ENCODE assay signal across 8 cellular contexts in genomic region chr6:75285156-75285639, GRCh38. TPM values are rescaled to one million over a fixed set of nuclear protein-coding genes. Genes with fewer than 3 reads are reported as not detected.
DNase-seq lines count a peak whose midpoint lies in the region; ATAC-seq and TF ChIP-seq lines count a peak whose summit lies in the region.

No MANE protein-coding gene starts in this region.

- no peaks in the 10 kb centered on the region for H3K9me3 Mint-ChIP-seq in activated CD8-positive, alpha-beta T cell treated with anti-CD3 and anti-CD28 coated beads for 36 hours

- H3K27ac Mint-ChIP-seq in activated CD8-positive, alpha-beta T cell treated with anti-CD3 and anti-CD28 coated beads for 36 hours: no peak overlapping the region

- peaks cover 39% of the 10 kb centered on the region for H3K4me1 Mint-ChIP-seq in activated CD8-positive, alpha-beta T cell treated with anti-CD3 and anti-CD28 coated beads for 36 hours (ENCODE audit: low read depth)

- peaks cover 7% of the 10 kb centered on the region for H3K4me1 ChIP-seq in mesodermal cell (ENCODE audit: control insufficient read depth, insufficient read depth, low read length, poor library complexity, severe bottlenecking)

- WGBS in mesodermal cell (ENCODE audit: insufficient coverage in 2 of 2), 2 experiments: 0 to 8% methylated on average over 5 of the region's 13 CpGs

- peak overlapping the region; percentile 36 for H3K27ac ChIP-seq in mesodermal cell (ENCODE audit: low read depth, low read length, severe bottlenecking)

- DNase-seq in DMS 273 (lab: John Stamatoyannopoulos, UW; ENCODE audit: unreplicated experiment): peak; percentile 48
- no peak for DNase-seq in DMS 273 treated with DMSO at 0.1 percent for 48 hours (lab: John Stamatoyannopoulos, UW)
- DNase-seq in astrocyte of the cerebellum (ENCODE audit: low read depth): no peak
- no peak for DNase-seq in NCI-H2227 (lab: John Stamatoyannopoulos, UW; ENCODE audit: unreplicated experiment)
- DNase-seq in activated CD8-positive, alpha-beta T cell treated with anti-CD3 and anti-CD28 coated beads for 36 hours: no peak
- DNase-seq in SKM-1 treated with dmso at 0.1 percent for 144 hours (lab: John Stamatoyannopoulos, UW; ENCODE audit: unreplicated experiment): no peak

- no peak for TF ChIP-seq CTCF in astrocyte of the cerebellum (IDR thresholded peaks at IDR 0.05; ENCODE audit: low read depth, low read length, missing control alignments)
- TF ChIP-seq CTCF in activated CD8-positive, alpha-beta T cell treated with anti-CD3 and anti-CD28 coated beads for 36 hours (IDR thresholded peaks at IDR 0.05): no peak

- CTCF ChIA-PET in activated CD8-positive, alpha-beta T cell treated with anti-CD3 and anti-CD28 coated beads for 36 hours (lab: Charles Lee): interaction anchor here (0.6 to 4.2 kb wide), 3 partner anchors 12 to 76 kb away, joined by 3 to 41 read pairs (median 12); no protein-coding TSS in a partner anchor

- H3K4me3 ChIP-seq in astrocyte of the cerebellum (ENCODE audit: low read depth, low read length) (peak overlapping the region; percentile 91), mesodermal cell (ENCODE audit: extremely low read depth, insufficient read depth, low read length, poor library complexity, severe bottlenecking) (peak overlapping the region; percentile 92)

- H3K36me3 Mint-ChIP-seq in activated CD8-positive, alpha-beta T cell treated with anti-CD3 and anti-CD28 coated beads for 36 hours (ENCODE audit: low read depth): peaks cover 8% of the 10 kb centered on the region

- POLR2A ChIA-PET in activated CD8-positive, alpha-beta T cell treated with anti-CD3 and anti-CD28 coated beads for 36 hours (lab: Charles Lee): interaction anchor here (0.6 to 2.6 kb wide), 5 partner anchors 9 to 316 kb away, joined by 3 to 22 read pairs (median 3); partner anchors contain the start of genes COX7A2 and SENP6

- intact Hi-C loops in activated CD8-positive, alpha-beta T cell treated with anti-CD3 and anti-CD28 coated beads for 36 hours (cut with micrococcal nuclease): loop anchor here (2.0 kb wide), 1 partner anchor 42 kb away; the partner anchor contains the start of gene COX7A2

- in situ Hi-C loops in astrocyte of the cerebellum (cut with HindIII; ENCODE audit: low sequenced_read_pairs): no loop called here

- H3K36me3 ChIP-seq in mesodermal cell (ENCODE audit: control insufficient read depth, insufficient read depth, low read length): no peaks in the 10 kb centered on the region

- no peaks in the 10 kb centered on the region for H3K9me3 ChIP-seq in mesodermal cell (ENCODE audit: control insufficient read depth, low read length)

- ATAC-seq in HG03354 (IDR thresholded peaks at IDR 0.05; ENCODE audit: poor library complexity, severe bottlenecking, unreplicated experiment): peak; percentile 3
- no peak for ATAC-seq in activated CD8-positive, alpha-beta T cell treated with anti-CD3 and anti-CD28 coated beads for 36 hours

- no peaks in the 10 kb centered on the region for H3K27me3 Mint-ChIP-seq in activated CD8-positive, alpha-beta T cell treated with anti-CD3 and anti-CD28 coated beads for 36 hours

- H3K4me3 Mint-ChIP-seq in activated CD8-positive, alpha-beta T cell treated with anti-CD3 and anti-CD28 coated beads for 36 hours: no peak overlapping the region

RNA-seq across cellular contexts. Expression of gene TMEM30A, which starts 0.6 kb away (rescaled TPM):
- 95.0 TPM for polyA plus RNA-seq in mesodermal cell (2013, experiment 1 of 2)
- polyA plus RNA-seq in mesodermal cell (2013, experiment 2 of 2): 101 TPM
- 10 to 100 TPM; 39.7 to 39.9 TPM for total RNA-seq in activated CD8-positive, alpha-beta T cell treated with anti-CD3 and anti-CD28 coated beads for 36 hours

RNA-seq across cellular contexts. Expression of gene COX7A2, which starts 41.6 kb away (rescaled TPM):
- polyA plus RNA-seq in mesodermal cell (2013, experiment 1 of 2): 291 TPM
- polyA plus RNA-seq in mesodermal cell (2013, experiment 2 of 2): 294 TPM
- 100 to 1,000 TPM; 481 to 485 TPM for total RNA-seq in activated CD8-positive, alpha-beta T cell treated with anti-CD3 and anti-CD28 coated beads for 36 hours
